Comparison of ENCODE assay signal across 23 cellular contexts in genomic region chr14:67650694-67651093, GRCh38. TPM values are rescaled to one million over a fixed set of nuclear protein-coding genes. Genes with fewer than 3 reads are reported as not detected.
DNase-seq lines count a peak whose midpoint lies in the region; ATAC-seq, FAIRE-seq and TF ChIP-seq lines count a peak whose summit lies in the region.
"Had no signal": no experiment of that assay in that cellular context is flagged by ENCODE, and none has a peak within 500 bp of the region (broad histone marks: within the 10 kb centered on the region; RNA-seq: fewer than 3 reads in every experiment).

No MANE protein-coding gene starts in this region.

- TF ChIP-seq CTCF in epithelial cell of esophagus (IDR thresholded peaks at IDR 0.05; ENCODE audit: insufficient read depth, low read depth, low read length, missing control alignments) (no peak), nephron progenitor cell (IDR thresholded peaks at IDR 0.05) (no peak), left lung (IDR thresholded peaks at IDR 0.05) (no peak)

- no peaks in the 10 kb centered on the region for H3K9me3 Mint-ChIP-seq in nephron progenitor cell
- H3K9me3 Mint-ChIP-seq: activated T-cell treated with anti-CD3 and anti-CD28 coated beads, Interleukin-2, amount 50 U/mL, for 72 hours; H9; neural crest cell had no signal

- H3K36me3 ChIP-seq in left lung (peaks cover 0 to 100% of the 10 kb centered on the region in 2 donors), small intestine (ENCODE audit: control insufficient read depth in 2 of 2, insufficient read depth in 2 of 2, low read length in 2 of 2) (peaks cover 22 to 31% of the 10 kb centered on the region in 2 donors)

- intact Hi-C loops in left lung (cut with DNase I): no loop called here

- peaks cover 57% of the 10 kb centered on the region for H3K36me3 Mint-ChIP-seq in nephron progenitor cell (ENCODE audit: low read depth)

- H3K4me3 Mint-ChIP-seq in nephron progenitor cell: no peak overlapping the region
- H3K4me3 Mint-ChIP-seq: activated T-cell treated with anti-CD3 and anti-CD28 coated beads, Interleukin-2, amount 50 U/mL, for 72 hours; H9; neural crest cell had no signal

- peak; percentile 80 for DNase-seq in EL
- peak; percentile 32 for DNase-seq in NCI-H226
- peak; percentile 91 for DNase-seq in epithelial cell of esophagus (ENCODE audit: low read depth)
- DNase-seq in nephron progenitor cell: no peak
- no peak for DNase-seq in left lung
- DNase-seq in small intestine: no peak
- DNase-seq: activated CD4-positive, alpha-beta T cell treated with anti-CD3 and anti-CD28 coated beads, Interleukin-2, amount 50 U/mL, for 4 hours; activated T-cell treated with anti-CD3 and anti-CD28 coated beads, Interleukin-2, amount 50 U/mL, for 72 hours; adrenal gland; DMS153; H9; NCI-H1436; NCI-H446; stimulated activated naive CD4-positive, alpha-beta T cell treated with Interleukin-2 at 50 U/mL for 16 hours had no signal

- ATAC-seq in HG02938 (IDR thresholded peaks at IDR 0.05; ENCODE audit: unreplicated experiment): no peak
- ATAC-seq in left lung: no peak
- no peak for ATAC-seq in HG02763 (IDR thresholded peaks at IDR 0.05; ENCODE audit: unreplicated experiment)
- ATAC-seq: activated T-cell treated with anti-CD3 and anti-CD28 coated beads, Interleukin-2, amount 50 U/mL, for 72 hours had no signal

- H3K27me3 ChIP-seq in left lung: no peaks in the 10 kb centered on the region
- no peaks in the 10 kb centered on the region for H3K27me3 ChIP-seq in small intestine (ENCODE audit: control insufficient read depth in 2 of 2, insufficient read depth in 2 of 2, low read length in 2 of 2)
- H3K27me3 ChIP-seq: adrenal gland, vagina had no signal

- no peak for FAIRE-seq in small intestine (lab: Jason Lieb, UNC)
- FAIRE-seq: TTC549 had no signal

- no peaks in the 10 kb centered on the region for H3K4me1 Mint-ChIP-seq in nephron progenitor cell
- H3K4me1 Mint-ChIP-seq: H9, neural crest cell had no signal

- WGBS in small intestine, 3 donors: 78 to 85% (median 81%) methylated on average over 2 of the region's 2 CpGs

- H3K27me3 Mint-ChIP-seq in nephron progenitor cell (ENCODE audit: low read depth, poor library complexity): no peaks in the 10 kb centered on the region

- peak overlapping the region; percentile 49 for H3K27ac Mint-ChIP-seq in nephron progenitor cell
- H3K27ac Mint-ChIP-seq: activated T-cell treated with anti-CD3 and anti-CD28 coated beads, Interleukin-2, amount 50 U/mL, for 72 hours; H9 had no signal

- H3K9me3 ChIP-seq in left lung (no peaks in the 10 kb centered on the region), small intestine (ENCODE audit: control insufficient read depth, low read depth) (no peaks in the 10 kb centered on the region)
- H3K9me3 ChIP-seq: adrenal gland, vagina had no signal

- no peak overlapping the region for H3K4me3 ChIP-seq in epithelial cell of esophagus (ENCODE audit: low read length)
- no peak overlapping the region for H3K4me3 ChIP-seq in left lung
- H3K4me3 ChIP-seq in small intestine (ENCODE audit: low read depth in 1 of 2, low read length in 2 of 2): no peak overlapping the region
- H3K4me3 ChIP-seq: adrenal gland, coronary artery, SK-N-MC, vagina had no signal

- no peak overlapping the region for H3K27ac ChIP-seq in left lung
- H3K27ac ChIP-seq in small intestine (ENCODE audit: low read depth in 1 of 2, low read length in 1 of 2): no peak overlapping the region
- H3K27ac ChIP-seq: adrenal gland, coronary artery, KMS-11, SK-N-MC, vagina had no signal

- H3K4me1 ChIP-seq in left lung: no peaks in the 10 kb centered on the region
- no peaks in the 10 kb centered on the region for H3K4me1 ChIP-seq in small intestine (ENCODE audit: control insufficient read depth in 2 of 2, insufficient read depth in 1 of 2, low read depth in 1 of 2, low read length in 1 of 2)
- H3K4me1 ChIP-seq: vagina had no signal

RNA-seq across cellular contexts. Expression of gene VTI1B, which starts 23.7 kb away (rescaled TPM):
- total RNA-seq in left lung: 100 to 1,000 TPM in 1 of 2 donors, 10 to 100 TPM in 1; 97.6 to 123 TPM
- polyA plus RNA-seq in small intestine: 10 to 100 TPM; 58.4 to 94.6 (median 80.8) TPM

RNA-seq across cellular contexts. Expression of gene ARG2, which starts 31.0 kb away (rescaled TPM):
- total RNA-seq in left lung: 10 to 100 TPM in 1 of 2 donors, 1 to 10 TPM in 1; 6.0 to 14.8 TPM
- polyA plus RNA-seq in small intestine: 10 to 100 TPM; 16.2 to 56.1 (median 29.5) TPM

RNA-seq across cellular contexts. Expression of gene RDH11, which starts 44.9 kb away (rescaled TPM):
- total RNA-seq in left lung: 10 to 100 TPM; 69.0 to 97.1 TPM
- polyA plus RNA-seq in small intestine: 10 to 100 TPM in 1 of 3 donors, 1 to 10 TPM in 2; 5.9 to 63.8 (median 9.4) TPM

RNA-seq across cellular contexts. Expression of gene PIGH, which starts 50.6 kb away (rescaled TPM):
- 10 to 100 TPM; 12.8 to 21.6 TPM for total RNA-seq in left lung
- 10 to 100 TPM; 19.6 to 23.2 (median 21.9) TPM for polyA plus RNA-seq in small intestine

RNA-seq across cellular contexts. Expression of gene RDH12, which starts 51.0 kb away (rescaled TPM):
- under 1 TPM; 0.12 to 0.16 TPM for total RNA-seq in left lung
- 1 to 10 TPM in 1 of 3 donors, not detected in 2; 1.4 TPM for polyA plus RNA-seq in small intestine
- total RNA-seq: activated T-cell treated with anti-CD3 and anti-CD28 coated beads, Interleukin-2, amount 50 U/mL, for 72 hours; neural crest cell had no signal
- polyA plus RNA-seq: BJ had no signal

Comparison
In these comparisons a context has a peak if more than half of its experiments do, and no peak if none do; other contexts are left out.
1. DNase-seq: peak in EL (single experiment), NCI-H226 (single experiment) and epithelial cell of esophagus (single experiment); none in nephron progenitor cell (single experiment), left lung (0 of 2) and small intestine (single experiment).